Comparison of ENCODE assay signal across 14 cellular contexts in genomic region chr6:6781877-6782236, GRCh38.
DNase-seq lines count a peak whose midpoint lies in the region; ATAC-seq and TF ChIP-seq lines count a peak whose summit lies in the region.
"Had no signal": no experiment of that assay in that cellular context is flagged by ENCODE, and none has a peak within 500 bp of the region (broad histone marks: within the 10 kb centered on the region; RNA-seq: fewer than 3 reads in every experiment).

No MANE protein-coding gene starts in this region.

- no peak overlapping the region for H2AFZ ChIP-seq in GM23248

- 38 to 61% methylated on average over 1 of the region's 1 CpG for WGBS in GM23248 (ENCODE audit: low coverage in 1 of 2, low lambda C conversion rate in 2 of 2, missing lambda C conversion rate in 2 of 2), 2 experiments

- peak overlapping the region; percentile 35 for H3K4me2 ChIP-seq in GM23248 (ENCODE audit: unreplicated experiment)
- H3K4me2 ChIP-seq: BLaER1 treated with 17β-estradiol and CSF1 and Interleukin-3, amounts not matched to agents 10 nM and 100 nM had no signal

- no peak overlapping the region for H3K4me3 ChIP-seq in GM23248
- H3K4me3 ChIP-seq in RWPE2 (ENCODE audit: severe bottlenecking) = no peak overlapping the region
- no peak overlapping the region for H3K4me3 ChIP-seq in fibroblast of the aortic adventitia (ENCODE audit: low read depth, low read length)
- H3K4me3 ChIP-seq in tibial artery = no peak overlapping the region
- H3K4me3 ChIP-seq: BLaER1 treated with 17β-estradiol and CSF1 and Interleukin-3, amounts not matched to agents 10 nM and 100 nM; Peyer's patch had no signal

- DNase-seq in GM23248 (no peak), RWPE2 (ENCODE audit: low spot score) (no peak), fibroblast of the aortic adventitia (ENCODE audit: low read depth) (peak; percentile 18), sciatic nerve (ENCODE audit: low spot score) (no peak), tibial artery (no peak), T-helper 2 cell (no peak)
- DNase-seq: HCEC 1CT, NCI-H1694, NCI-H2107, NCI-H345, Peyer's patch, SHP77 treated with DMSO at 0.1 percent for 48 hours had no signal

- no peaks in the 10 kb centered on the region for H3K79me2 ChIP-seq in GM23248 (ENCODE audit: insufficient read depth)

- intact Hi-C loops in sciatic nerve (cut with DNase I) (no loop called here), tibial artery (cut with DNase I; ENCODE audit: low total_unique reads) (no loop called here)

- no peaks in the 10 kb centered on the region for H3K9me2 ChIP-seq in GM23248 (ENCODE audit: insufficient read depth)

- H3K36me3 ChIP-seq in GM23248 (ENCODE audit: low read depth) (no peaks in the 10 kb centered on the region), RWPE2 (ENCODE audit: low read depth) (no peaks in the 10 kb centered on the region), tibial artery (no peaks in the 10 kb centered on the region)
- H3K36me3 ChIP-seq: BLaER1 treated with 17β-estradiol and CSF1 and Interleukin-3, amounts not matched to agents 10 nM and 100 nM; Peyer's patch had no signal

- H3K4me1 ChIP-seq in GM23248 (ENCODE audit: insufficient read depth) (peaks cover 22% of the 10 kb centered on the region), RWPE2 (ENCODE audit: insufficient read depth, poor library complexity, severe bottlenecking) (peaks cover 20% of the 10 kb centered on the region), tibial artery (peaks cover 0 to 19% (median 6%) of the 10 kb centered on the region in 4 donors)
- H3K4me1 ChIP-seq: Peyer's patch had no signal

- in situ Hi-C loops in GM23248 (cut with MboI) = no loop called here

- no peak overlapping the region for H3K27ac ChIP-seq in GM23248
- H3K27ac ChIP-seq in RWPE2 (ENCODE audit: poor library complexity, severe bottlenecking) = peak overlapping the region; percentile 57
- H3K27ac ChIP-seq in tibial artery = no peak overlapping the region
- H3K27ac ChIP-seq: BLaER1 treated with 17β-estradiol and CSF1 and Interleukin-3, amounts not matched to agents 10 nM and 100 nM; Peyer's patch had no signal

- 0 out of 2 replicates have a peak, but pooled peaks cover 3% of the 10 kb centered on the region for H3K27me3 ChIP-seq in GM23248 (replicated peaks; ENCODE audit: insufficient read depth)
- H3K27me3 ChIP-seq in RWPE2 (ENCODE audit: insufficient read depth, poor library complexity, severe bottlenecking) = no peaks in the 10 kb centered on the region
- no peaks in the 10 kb centered on the region for H3K27me3 ChIP-seq in tibial artery
- H3K27me3 ChIP-seq: BLaER1 treated with 17β-estradiol and CSF1 and Interleukin-3, amounts not matched to agents 10 nM and 100 nM; Peyer's patch had no signal

- peaks cover 18% of the 10 kb centered on the region; the same call in 1 of the 2 replicates for H3F3A ChIP-seq in GM23248 (ENCODE audit: insufficient read depth)

- no peaks in the 10 kb centered on the region for H3K9me3 ChIP-seq in GM23248 (ENCODE audit: low read depth)
- no peaks in the 10 kb centered on the region for H3K9me3 ChIP-seq in RWPE2 (ENCODE audit: severe bottlenecking)
- peaks cover 0 to 2% (median 0%) of the 10 kb centered on the region in 3 donors for H3K9me3 ChIP-seq in tibial artery
- H3K9me3 ChIP-seq: Peyer's patch had no signal

- ATAC-seq in RWPE2 (ENCODE audit: low read depth) (no peak), sciatic nerve (peak; percentile 39), HG02885 (IDR thresholded peaks at IDR 0.05; ENCODE audit: poor library complexity, unreplicated experiment) (no peak)

- H3K9ac ChIP-seq in GM23248 = no peak overlapping the region
- H3K9ac ChIP-seq: BLaER1 treated with 17β-estradiol and CSF1 and Interleukin-3, amounts not matched to agents 10 nM and 100 nM had no signal

- H4K20me1 ChIP-seq in GM23248 (ENCODE audit: insufficient read depth) = no peaks in the 10 kb centered on the region
- H4K20me1 ChIP-seq: BLaER1 treated with 17β-estradiol and CSF1 and Interleukin-3, amounts not matched to agents 10 nM and 100 nM had no signal

- TF ChIP-seq CTCF in RWPE2 (IDR thresholded peaks at IDR 0.05; ENCODE audit: poor library complexity, severe bottlenecking) = no peak
- no peak for TF ChIP-seq CTCF in fibroblast of the aortic adventitia (IDR thresholded peaks at IDR 0.05; ENCODE audit: insufficient read depth, low read length)
- TF ChIP-seq CTCF in tibial artery (IDR thresholded peaks at IDR 0.05) = no peak
